Comparison of ENCODE assay signal across 1 cellular context in the genomic region with DNA sequence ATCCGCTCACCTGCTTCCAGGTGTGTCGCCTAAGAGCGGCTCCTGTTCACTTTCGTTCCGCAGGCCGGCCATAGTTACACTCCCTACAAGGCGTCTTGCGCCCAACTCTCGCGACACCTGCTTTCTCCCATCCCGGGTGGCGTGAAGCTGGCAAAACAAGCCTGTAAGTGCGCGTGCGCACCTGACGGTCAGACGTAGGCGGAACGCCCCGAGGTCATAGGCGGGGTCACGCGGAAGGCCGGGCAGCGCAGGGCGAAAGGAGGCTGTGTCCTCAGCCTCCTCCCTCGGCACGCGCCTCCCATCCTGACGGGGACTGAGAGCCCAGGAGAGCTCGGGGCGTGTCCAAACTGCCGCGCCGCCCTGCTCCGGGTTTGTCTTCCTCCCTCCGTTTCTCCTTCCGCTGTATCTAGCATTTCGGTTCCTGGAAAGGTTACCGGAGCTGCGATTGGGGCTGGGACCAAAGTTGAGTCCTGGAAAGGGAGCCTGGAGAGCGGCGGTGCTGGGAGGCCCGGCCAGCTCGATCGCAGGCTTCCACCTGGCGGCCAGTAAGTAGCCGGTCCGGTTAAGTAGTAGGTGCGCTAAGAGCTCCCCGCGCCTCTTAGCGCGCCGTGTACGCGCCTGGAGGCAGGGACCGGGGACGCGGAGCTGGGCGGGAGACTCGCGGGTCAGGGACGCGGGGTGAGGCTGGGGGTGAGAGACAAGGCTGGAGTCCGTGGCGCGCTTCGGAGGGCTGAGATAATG.
TF ChIP-seq lines count a peak whose summit lies in the region.

Gene ABHD18 (plus strand): TSS at position 345 of the 741 bp plus-strand sequence. CDS start 17,550 bp downstream, outside the sequence.
A gene with protein sequence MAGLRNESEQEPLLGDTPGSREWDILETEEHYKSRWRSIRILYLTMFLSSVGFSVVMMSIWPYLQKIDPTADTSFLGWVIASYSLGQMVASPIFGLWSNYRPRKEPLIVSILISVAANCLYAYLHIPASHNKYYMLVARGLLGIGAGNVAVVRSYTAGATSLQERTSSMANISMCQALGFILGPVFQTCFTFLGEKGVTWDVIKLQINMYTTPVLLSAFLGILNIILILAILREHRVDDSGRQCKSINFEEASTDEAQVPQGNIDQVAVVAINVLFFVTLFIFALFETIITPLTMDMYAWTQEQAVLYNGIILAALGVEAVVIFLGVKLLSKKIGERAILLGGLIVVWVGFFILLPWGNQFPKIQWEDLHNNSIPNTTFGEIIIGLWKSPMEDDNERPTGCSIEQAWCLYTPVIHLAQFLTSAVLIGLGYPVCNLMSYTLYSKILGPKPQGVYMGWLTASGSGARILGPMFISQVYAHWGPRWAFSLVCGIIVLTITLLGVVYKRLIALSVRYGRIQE (minus strand): TSS at position 112 of the 741 bp plus-strand sequence. CDS start 40 bp downstream, at position 72.

TF ChIP-seq in SK-N-SH, 30 proteins besides CTCF, POLR2A, EP300 and RAD21 (continued from another document):
- TF ChIP-seq, protein P1, sequence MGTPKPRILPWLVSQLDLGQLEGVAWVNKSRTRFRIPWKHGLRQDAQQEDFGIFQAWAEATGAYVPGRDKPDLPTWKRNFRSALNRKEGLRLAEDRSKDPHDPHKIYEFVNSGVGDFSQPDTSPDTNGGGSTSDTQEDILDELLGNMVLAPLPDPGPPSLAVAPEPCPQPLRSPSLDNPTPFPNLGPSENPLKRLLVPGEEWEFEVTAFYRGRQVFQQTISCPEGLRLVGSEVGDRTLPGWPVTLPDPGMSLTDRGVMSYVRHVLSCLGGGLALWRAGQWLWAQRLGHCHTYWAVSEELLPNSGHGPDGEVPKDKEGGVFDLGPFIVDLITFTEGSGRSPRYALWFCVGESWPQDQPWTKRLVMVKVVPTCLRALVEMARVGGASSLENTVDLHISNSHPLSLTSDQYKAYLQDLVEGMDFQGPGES (IDR thresholded peaks at IDR 0.05; ENCODE audit: low read depth, low read length) = no peak
- no peak for TF ChIP-seq SMC3 (IDR thresholded peaks at IDR 0.05; ENCODE audit: low read depth, low read length)
- no peak for TF ChIP-seq EZH2phosphoT487 (IDR thresholded peaks at IDR 0.05; ENCODE audit: borderline replicate concordance, low read depth)
- TF ChIP-seq, protein P2, sequence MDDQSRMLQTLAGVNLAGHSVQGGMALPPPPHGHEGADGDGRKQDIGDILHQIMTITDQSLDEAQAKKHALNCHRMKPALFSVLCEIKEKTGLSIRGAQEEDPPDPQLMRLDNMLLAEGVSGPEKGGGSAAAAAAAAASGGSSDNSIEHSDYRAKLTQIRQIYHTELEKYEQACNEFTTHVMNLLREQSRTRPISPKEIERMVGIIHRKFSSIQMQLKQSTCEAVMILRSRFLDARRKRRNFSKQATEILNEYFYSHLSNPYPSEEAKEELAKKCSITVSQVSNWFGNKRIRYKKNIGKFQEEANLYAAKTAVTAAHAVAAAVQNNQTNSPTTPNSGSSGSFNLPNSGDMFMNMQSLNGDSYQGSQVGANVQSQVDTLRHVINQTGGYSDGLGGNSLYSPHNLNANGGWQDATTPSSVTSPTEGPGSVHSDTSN (IDR thresholded peaks at IDR 0.05) = no peak
- peak; percentile 8; the same call in 1 of the 2 replicates for TF ChIP-seq RCOR1 (IDR thresholded peaks at IDR 0.05; ENCODE audit: low read length)
- TF ChIP-seq, protein P3, sequence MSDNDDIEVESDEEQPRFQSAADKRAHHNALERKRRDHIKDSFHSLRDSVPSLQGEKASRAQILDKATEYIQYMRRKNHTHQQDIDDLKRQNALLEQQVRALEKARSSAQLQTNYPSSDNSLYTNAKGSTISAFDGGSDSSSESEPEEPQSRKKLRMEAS (IDR thresholded peaks at IDR 0.05; ENCODE audit: low read depth) = peak; percentile 71; the same call in 1 of the 2 replicates
- peak; percentile 68; the same call in 1 of the 2 replicates for TF ChIP-seq POLR2AphosphoS5 (IDR thresholded peaks at IDR 0.05; ENCODE audit: low read depth, low read length)
- no peak for TF ChIP-seq RXRA (IDR thresholded peaks at IDR 0.05; ENCODE audit: borderline replicate concordance, low read depth)
TF ChIP-seq in SK-N-SH: peak in this region for 14.
